ENCODE assay signal across 8 cellular contexts in genomic region chr17:1590031-1590746, GRCh38. TPM values are rescaled to one million over a fixed set of nuclear protein-coding genes. Genes with fewer than 3 reads are reported as not detected.
A peak's percentile ranks its signal among the peaks of the same experiment; 100 is the strongest.
DNase-seq lines count a peak whose midpoint lies in the region; ATAC-seq, FAIRE-seq and TF ChIP-seq lines count a peak whose summit lies in the region.

No MANE protein-coding gene starts in this region.

- DNase-seq in BJ (ENCODE audit: low read depth) (peak; percentile 50), HTR-8/SVneo (ENCODE audit: insufficient read length, low spot score) (peak; percentile 92), astrocyte of the hippocampus (ENCODE audit: low read depth, low spot score) (peak; percentile 92), kidney epithelial cell (ENCODE audit: low read depth) (peak; percentile 60), ureter (ENCODE audit: low spot score) (peak; percentile 78), NK-92 (lab: John Stamatoyannopoulos, UW; ENCODE audit: unreplicated experiment) (no peak), putamen (ENCODE audit: low spot score) (no peak)

- no peak overlapping the region for H3K4me3 ChIP-seq in BJ (ENCODE audit: low read depth, low read length)
- H3K4me3 ChIP-seq in kidney epithelial cell (ENCODE audit: low read depth, low read length), result no peak overlapping the region

- no peak for TF ChIP-seq CTCF in BJ (IDR thresholded peaks at IDR 0.05; ENCODE audit: insufficient read depth, low read depth, low read length)
- TF ChIP-seq CTCF in kidney epithelial cell (IDR thresholded peaks at IDR 0.05; ENCODE audit: insufficient read depth, low read length, poor library complexity, severe bottlenecking), result no peak

- no peak for ATAC-seq in HG03097 (IDR thresholded peaks at IDR 0.05; ENCODE audit: low FRiP score, unreplicated experiment)

- POLR2A ChIA-PET in BJ (lab: Charles Lee), result interaction anchor here (0.6 kb wide), 1 partner anchor 59 kb away, joined by 9 read pairs; no protein-coding TSS in a partner anchor

- peak; percentile 84 for FAIRE-seq in HTR-8/SVneo (lab: Jason Lieb, UNC)

- no peaks in the 10 kb centered on the region for H3K27me3 ChIP-seq in BJ (ENCODE audit: control insufficient read depth, insufficient read depth, low read length)
- no peaks in the 10 kb centered on the region for H3K27me3 ChIP-seq in kidney epithelial cell (ENCODE audit: control insufficient read depth, insufficient read depth, low read length)

- CTCF ChIA-PET in BJ (lab: Yijun Ruan, JAX), result no interaction called here

- H3K36me3 ChIP-seq in BJ (ENCODE audit: control insufficient read depth, insufficient read depth, low read length) (no peaks in the 10 kb centered on the region; the same call in 1 of the 2 replicates), kidney epithelial cell (ENCODE audit: control insufficient read depth, insufficient read depth, low read length) (no peaks in the 10 kb centered on the region)

RNA-seq across cellular contexts. Expression of gene PITPNA, which starts 27.6 kb away (rescaled TPM):
- polyA plus RNA-seq in BJ (2011; rRNA removed), result 35.8 and 37.2 TPM in 2 replicates
- polyA minus RNA-seq in BJ (2011; rRNA and poly(A)+ RNA removed), result 17.1 and 19.2 TPM in 2 replicates
- total RNA-seq in kidney epithelial cell, result 49.8 and 53.1 TPM in 2 replicates
- total RNA-seq in ureter, result 85.4 TPM

RNA-seq across cellular contexts. Expression of gene SLC43A2, which starts 38.4 kb away (rescaled TPM):
- 5.0 and 8.9 TPM in 2 replicates for polyA plus RNA-seq in BJ (2011; rRNA removed)
- polyA minus RNA-seq in BJ (2011; rRNA and poly(A)+ RNA removed), result 8.1 and 9.6 TPM in 2 replicates
- total RNA-seq in kidney epithelial cell, result 9.1 and 15.5 TPM in 2 replicates
- 30.9 TPM for total RNA-seq in ureter

RNA-seq across cellular contexts. Expression of gene SCARF1, which starts 55.3 kb away (rescaled TPM):
- 0.11 and 0.12 TPM in 2 replicates for polyA plus RNA-seq in BJ (2011; rRNA removed)
- polyA minus RNA-seq in BJ (2011; rRNA and poly(A)+ RNA removed), result not detected in 2 replicates
- total RNA-seq in kidney epithelial cell (34.9 and 41.0 TPM in 2 replicates), ureter (16.3 TPM)

RNA-seq across cellular contexts. Expression of gene RILP, which starts 59.5 kb away (rescaled TPM):
- 5.3 and 6.2 TPM in 2 replicates for polyA plus RNA-seq in BJ (2011; rRNA removed)
- 1.4 and 2.6 TPM in 2 replicates for polyA minus RNA-seq in BJ (2011; rRNA and poly(A)+ RNA removed)
- total RNA-seq in kidney epithelial cell, result 7.9 and 12.8 TPM in 2 replicates
- 22.5 TPM for total RNA-seq in ureter

Comparison
In these comparisons a context has a peak if more than half of its experiments do, and no peak if none do; other contexts are left out.
1. DNase-seq: peak in BJ (single experiment), HTR-8/SVneo (single experiment), astrocyte of the hippocampus (single experiment), kidney epithelial cell (single experiment) and ureter (single experiment); none in NK-92 (single experiment) and putamen (single experiment).